Comparison of ENCODE assay signal across 1 cellular context in genomic region chr2:174682578-174683391, GRCh38.
A peak's percentile ranks its signal among the peaks of the same experiment; 100 is the strongest.
TF ChIP-seq lines count a peak whose summit lies in the region.

No MANE protein-coding gene starts in this region.

TF ChIP-seq in GM12878, 131 proteins besides CTCF, POLR2A, EP300 and RAD21 (continued from another document and continues in another):
- 0 out of 2 replicates have a peak, but pooled peaks have one; percentile 19 for TF ChIP-seq SMAD5 (IDR thresholded peaks at IDR 0.05; ENCODE audit: low read depth)
- no peak for TF ChIP-seq E2F8 (IDR thresholded peaks at IDR 0.05; ENCODE audit: low read depth, partially characterized antibody)
- no peak for TF ChIP-seq CUX1 (IDR thresholded peaks at IDR 0.05; ENCODE audit: insufficient replicate concordance, low read depth, low read length)
- TF ChIP-seq SP1 (IDR thresholded peaks at IDR 0.05; ENCODE audit: low read depth, low read length) = no peak
- TF ChIP-seq TCF7 (IDR thresholded peaks at IDR 0.05; ENCODE audit: borderline replicate concordance) = no peak
- TF ChIP-seq ZZZ3 (IDR thresholded peaks at IDR 0.05; ENCODE audit: control insufficient read depth, insufficient read length, low read depth) = no peak
- no peak for TF ChIP-seq REST (IDR thresholded peaks at IDR 0.05; ENCODE audit: low read depth, low read length)
- TF ChIP-seq GABPA (IDR thresholded peaks at IDR 0.05; ENCODE audit: low read depth) = no peak
- TF ChIP-seq SPI1 (IDR thresholded peaks at IDR 0.05; ENCODE audit: borderline replicate concordance, insufficient read depth, low read depth, low read length) = no peak
- no peak for TF ChIP-seq BCL11A (IDR thresholded peaks at IDR 0.05; ENCODE audit: low read depth, low read length)
- TF ChIP-seq NFXL1 (IDR thresholded peaks at IDR 0.05; ENCODE audit: borderline replicate concordance) = no peak
- no peak for TF ChIP-seq KDM1A (IDR thresholded peaks at IDR 0.05; ENCODE audit: borderline replicate concordance)
- TF ChIP-seq ASH2L (IDR thresholded peaks at IDR 0.05; ENCODE audit: borderline replicate concordance, low read depth) = no peak
- TF ChIP-seq IKZF2 (IDR thresholded peaks at IDR 0.05) = no peak
- no peak for TF ChIP-seq MYB (IDR thresholded peaks at IDR 0.05; ENCODE audit: borderline replicate concordance, low read depth, low read length)
- no peak for TF ChIP-seq SIX5 (IDR thresholded peaks at IDR 0.05; ENCODE audit: low read depth, low read length, severe bottlenecking)
- TF ChIP-seq HCFC1 (IDR thresholded peaks at IDR 0.05; ENCODE audit: low read length) = no peak
- no peak for TF ChIP-seq FOXM1 (IDR thresholded peaks at IDR 0.05; ENCODE audit: low read depth, low read length)
- no peak for TF ChIP-seq TCF12 (IDR thresholded peaks at IDR 0.05; ENCODE audit: low read depth, low read length)
- no peak for TF ChIP-seq POLR2AphosphoS2 (IDR thresholded peaks at IDR 0.05; ENCODE audit: low read depth, low read length)
- TF ChIP-seq SIN3A (IDR thresholded peaks at IDR 0.05; ENCODE audit: low read depth, low read length) = 0 out of 2 replicates have a peak, but pooled peaks have one; percentile 24
- TF ChIP-seq SREBF2 (IDR thresholded peaks at IDR 0.05; ENCODE audit: low read length) = no peak
- TF ChIP-seq ZNF24 (IDR thresholded peaks at IDR 0.05) = no peak
- TF ChIP-seq MEF2A (IDR thresholded peaks at IDR 0.05; ENCODE audit: insufficient read depth, low read depth, low read length) = no peak
- no peak for TF ChIP-seq USF1 (IDR thresholded peaks at IDR 0.05; ENCODE audit: borderline replicate concordance, extremely low read length, insufficient read depth, low read depth, low read length)
- TF ChIP-seq TBL1XR1 (IDR thresholded peaks at IDR 0.05; ENCODE audit: low read depth, low read length) = no peak
- no peak for TF ChIP-seq TCF3 (IDR thresholded peaks at IDR 0.05; ENCODE audit: borderline replicate concordance, insufficient read depth, low read depth, low read length)
- TF ChIP-seq FOXK2 (IDR thresholded peaks at IDR 0.05) = no peak
- 0 out of 2 replicates have a peak, but pooled peaks have one; percentile 67 for TF ChIP-seq DPF2 (IDR thresholded peaks at IDR 0.05)
- TF ChIP-seq MAX (IDR thresholded peaks at IDR 0.05; ENCODE audit: low read depth, low read length) = peak; percentile 56; the same call in 1 of the 2 replicates
- TF ChIP-seq KAT2A (conservative IDR thresholded peaks at IDR 0.05; ENCODE audit: control insufficient read depth, low read depth, low read length) = no peak
- TF ChIP-seq PAX8 (IDR thresholded peaks at IDR 0.05) = no peak
- TF ChIP-seq NKRF (conservative IDR thresholded peaks at IDR 0.05) = 0 out of 2 replicates have a peak, but pooled peaks have one; percentile 13
- TF ChIP-seq POLR2AphosphoS5 (IDR thresholded peaks at IDR 0.05; ENCODE audit: low read length) = no peak
- peak; percentile 41 for TF ChIP-seq HDAC6 (IDR thresholded peaks at IDR 0.05; ENCODE audit: unreplicated experiment)
- TF ChIP-seq HDGF (IDR thresholded peaks at IDR 0.05) = no peak
- no peak for TF ChIP-seq CREM (IDR thresholded peaks at IDR 0.05; ENCODE audit: low read depth)
- TF ChIP-seq SREBF1 (IDR thresholded peaks at IDR 0.05; ENCODE audit: low read length) = no peak
- no peak for TF ChIP-seq NRF1 (conservative IDR thresholded peaks at IDR 0.05; ENCODE audit: low read depth, low read length)
- TF ChIP-seq RCOR1 (conservative IDR thresholded peaks at IDR 0.05; ENCODE audit: low read depth, low read length) = no peak
- no peak for TF ChIP-seq POU2F2 (IDR thresholded peaks at IDR 0.05; ENCODE audit: borderline replicate concordance, low read depth, low read length)
- TF ChIP-seq CBFB (IDR thresholded peaks at IDR 0.05; ENCODE audit: low read depth) = no peak
- TF ChIP-seq PML (IDR thresholded peaks at IDR 0.05; ENCODE audit: low read length) = no peak
- 0 out of 4 replicates have a peak, but pooled peaks of 1 of the 2 experiments have one; percentile 12 for TF ChIP-seq SRF (IDR thresholded peaks at IDR 0.05; ENCODE audit: low read depth in 2 of 2, low read length in 2 of 2)
- no peak for TF ChIP-seq NR2F1 (conservative IDR thresholded peaks at IDR 0.05)
- TF ChIP-seq CBX3 (IDR thresholded peaks at IDR 0.05; ENCODE audit: borderline replicate concordance, low read depth) = no peak
- TF ChIP-seq CREB1 (IDR thresholded peaks at IDR 0.05; ENCODE audit: low read depth) = no peak
- TF ChIP-seq CHD2 (IDR thresholded peaks at IDR 0.05; ENCODE audit: borderline replicate concordance, low read depth, low read length) = no peak
- no peak for TF ChIP-seq YY1 (IDR thresholded peaks at IDR 0.05; ENCODE audit: low read depth, low read length)
- TF ChIP-seq SKIL (IDR thresholded peaks at IDR 0.05; ENCODE audit: low read depth, poor library complexity, severe bottlenecking) = no peak
- TF ChIP-seq BRCA1 (IDR thresholded peaks at IDR 0.05; ENCODE audit: low read depth, low read length) = no peak
- no peak for TF ChIP-seq RAD51 (IDR thresholded peaks at IDR 0.05)
- no peak for TF ChIP-seq IRF4 (IDR thresholded peaks at IDR 0.05; ENCODE audit: low read depth, low read length)
- no peak for TF ChIP-seq ZNF622 (IDR thresholded peaks at IDR 0.05)
- TF ChIP-seq ATF3 (IDR thresholded peaks at IDR 0.05; ENCODE audit: borderline replicate concordance, extremely low read depth, low read depth, low read length) = no peak
